20 cellular contexts compared by ENCODE assay signal in the genomic region with DNA sequence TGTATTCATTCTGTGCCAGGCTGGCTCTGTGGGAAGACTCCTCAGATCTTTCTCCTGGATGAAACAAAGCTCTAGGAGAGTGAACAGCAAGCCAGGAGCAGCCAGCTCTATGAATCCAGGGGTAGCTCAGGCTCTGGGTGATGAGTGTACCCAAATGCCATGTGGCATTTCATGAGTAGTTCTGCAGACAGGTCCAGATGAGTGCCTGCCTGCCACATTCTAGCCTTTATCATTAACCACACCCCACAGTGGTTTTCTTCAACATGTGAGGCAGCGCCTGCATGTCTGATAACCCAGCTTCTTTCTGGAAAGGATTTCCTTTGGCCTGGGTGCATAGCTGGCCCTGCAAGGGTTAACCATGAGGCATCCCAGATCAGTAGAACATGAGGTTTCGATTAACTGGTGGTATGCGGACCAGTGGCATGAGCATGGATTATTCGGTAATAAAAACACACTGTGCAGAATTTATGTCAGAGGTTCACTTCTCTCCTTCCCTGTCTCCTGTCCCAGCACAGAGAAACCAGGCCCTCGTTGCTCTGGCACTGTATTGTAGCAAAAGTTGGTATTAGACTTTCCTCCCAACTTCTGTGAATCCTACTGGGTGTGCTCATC.
"Had no signal": no experiment of that assay in that cellular context is flagged by ENCODE, and none has a peak within 500 bp of the region (broad histone marks: within the 10 kb centered on the region; RNA-seq: fewer than 3 reads in every experiment).

No MANE protein-coding gene starts in this region.

- H3K27ac ChIP-seq: ascending aorta, left ventricle myocardium inferior, neutrophil, tibial artery, vagina had no signal

- H3K9me3 Mint-ChIP-seq: activated T-helper 1 cell treated with anti-CD3 and anti-CD28 coated beads, Interleukin-12 subunit alpha, Interleukin-12 subunit beta, Interleukin-2, Interleukin-4 antibody, amounts not matched to agents 30 ng/mL and 10 ng/mL and 1 ng/mL, durations not matched to agents 14 hours and 24 hours and 36 hours had no signal

- DNase-seq: activated CD4-positive, alpha-beta T cell treated with anti-CD3 and anti-CD28 coated beads for 4 hours; activated CD8-positive, alpha-beta T cell treated with anti-CD3 and anti-CD28 coated beads for 36 hours; activated naive CD4-positive, alpha-beta T cell treated with Interleukin-2 at 50 U/mL for 16 hours; dermis blood vessel endothelial cell; effector memory CD8-positive, alpha-beta T cell; hippocampal formation; left ventricle myocardium inferior; naive thymus-derived CD8-positive, alpha-beta T cell; posterior cingulate gyrus; retina; stimulated activated CD4-positive, alpha-beta T cell treated with anti-CD3 and anti-CD28 coated beads, Interleukin-4, amount 100 ng/mL, for 24 hours; stimulated activated naive CD4-positive, alpha-beta T cell; T-cell; T1000; tibial artery had no signal

- H3K36me3 ChIP-seq: ascending aorta, left ventricle myocardium inferior, neutrophil, tibial artery, vagina had no signal

- H3K36me3 Mint-ChIP-seq: memory B cell, T-cell had no signal

- H3K27me3 ChIP-seq: ascending aorta, neutrophil, tibial artery, vagina had no signal

- H3K9me3 ChIP-seq: ascending aorta, left ventricle myocardium inferior, neutrophil, tibial artery, vagina had no signal

- H3K27ac Mint-ChIP-seq: activated CD8-positive, alpha-beta T cell treated with anti-CD3 and anti-CD28 coated beads for 36 hours; activated T-helper 1 cell treated with anti-CD3 and anti-CD28 coated beads, Interleukin-12 subunit alpha, Interleukin-12 subunit beta, Interleukin-2, Interleukin-4 antibody, amounts not matched to agents 30 ng/mL and 10 ng/mL and 1 ng/mL, durations not matched to agents 14 hours and 24 hours and 36 hours; effector memory CD8-positive, alpha-beta T cell; memory B cell; naive thymus-derived CD8-positive, alpha-beta T cell; T-cell had no signal

- H3K4me3 Mint-ChIP-seq: activated CD8-positive, alpha-beta T cell treated with anti-CD3 and anti-CD28 coated beads for 36 hours; activated T-helper 1 cell treated with anti-CD3 and anti-CD28 coated beads, Interleukin-12 subunit alpha, Interleukin-12 subunit beta, Interleukin-2, Interleukin-4 antibody, amounts not matched to agents 30 ng/mL and 10 ng/mL and 1 ng/mL, durations not matched to agents 14 hours and 24 hours and 36 hours; effector memory CD8-positive, alpha-beta T cell; memory B cell; naive thymus-derived CD8-positive, alpha-beta T cell; T-cell had no signal

- H3K27me3 Mint-ChIP-seq: activated CD8-positive, alpha-beta T cell treated with anti-CD3 and anti-CD28 coated beads for 36 hours; effector memory CD8-positive, alpha-beta T cell; memory B cell; T-cell had no signal

- H3K4me1 Mint-ChIP-seq: memory B cell; naive thymus-derived CD8-positive, alpha-beta T cell; T-cell had no signal

- H3K4me3 ChIP-seq: ascending aorta, left ventricle myocardium inferior, tibial artery, vagina had no signal

- H3K4me1 ChIP-seq: ascending aorta, tibial artery, vagina had no signal

- ATAC-seq: activated CD8-positive, alpha-beta T cell treated with anti-CD3 and anti-CD28 coated beads for 36 hours; effector memory CD8-positive, alpha-beta T cell; naive thymus-derived CD8-positive, alpha-beta T cell; T-cell had no signal
